25 cellular contexts compared by ENCODE assay signal in the genomic region with DNA sequence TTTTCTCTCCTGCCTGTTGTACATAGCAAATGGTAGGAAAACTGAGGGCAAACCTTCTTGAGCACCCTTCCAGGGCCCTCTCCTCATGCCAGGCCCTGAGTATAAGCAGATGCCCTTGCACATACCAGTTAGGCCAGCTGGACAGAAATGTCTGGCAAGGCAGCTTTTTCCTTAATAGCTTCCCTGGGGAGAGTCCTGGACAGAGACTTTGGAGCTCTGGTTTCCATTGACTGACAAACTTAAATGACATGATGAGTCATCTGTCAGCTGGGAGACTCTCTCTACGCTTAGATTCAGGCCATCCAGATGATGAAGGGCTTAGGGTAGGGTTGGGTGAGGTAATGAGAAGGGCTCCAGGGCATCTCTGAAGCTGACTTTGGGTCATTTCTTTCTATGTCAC.
DNase-seq lines count a peak whose midpoint lies in the region; ATAC-seq and TF ChIP-seq lines count a peak whose summit lies in the region.
"Had no signal": no experiment of that assay in that cellular context is flagged by ENCODE, and none has a peak within 500 bp of the region (broad histone marks: within the 10 kb centered on the region; RNA-seq: fewer than 3 reads in every experiment).

No MANE protein-coding gene starts in this region.

- intact Hi-C loops in Right ventricle myocardium superior (cut with DNase I) (no loop called here), Caco-2 (cut with micrococcal nuclease; ENCODE audit: unreplicated experiment) (no loop called here)

- H3K27ac Mint-ChIP-seq in Caco-2 (ENCODE audit: unreplicated experiment): no peak overlapping the region
- H3K27ac Mint-ChIP-seq: activated CD4-positive, alpha-beta memory T cell treated with anti-CD3 and anti-CD28 coated beads, Interleukin-2, amount 10 ng/mL, durations not matched to agents 7 days and 5 days; CD4-positive, CD25-positive, alpha-beta regulatory T cell; naive thymus-derived CD8-positive, alpha-beta T cell had no signal

- no peaks in the 10 kb centered on the region for H3K36me3 Mint-ChIP-seq in Caco-2 (ENCODE audit: insufficient read depth, unreplicated experiment)
- H3K36me3 Mint-ChIP-seq: CD4-positive, CD25-positive, alpha-beta regulatory T cell; naive thymus-derived CD8-positive, alpha-beta T cell had no signal

- no TSS peak for BruUV-seq in Caco-2 (replicated peaks; lab: Mats Ljungman, UMichigan)

- no peaks in the 10 kb centered on the region for H3K4me1 Mint-ChIP-seq in Caco-2 (ENCODE audit: low read depth, unreplicated experiment)
- H3K4me1 Mint-ChIP-seq: activated CD4-positive, alpha-beta memory T cell treated with anti-CD3 and anti-CD28 coated beads, Interleukin-2, amount 10 ng/mL, durations not matched to agents 7 days and 5 days; CD4-positive, CD25-positive, alpha-beta regulatory T cell; central memory CD8-positive, alpha-beta T cell; naive thymus-derived CD8-positive, alpha-beta T cell had no signal

- H4K20me1 ChIP-seq in GM23248 (ENCODE audit: insufficient read depth): no peaks in the 10 kb centered on the region

- WGBS in GM23248 (ENCODE audit: low coverage in 1 of 2, low lambda C conversion rate in 2 of 2, missing lambda C conversion rate in 2 of 2), 2 experiments: 0 to 13% methylated on average over 1 of the region's 1 CpG

- in situ Hi-C loops in GM23248 (cut with MboI): loop anchor here (10.0 to 25.0 kb wide), 2 partner anchors 292 to 1685 kb away; no protein-coding TSS in a partner anchor

- CTCF ChIA-PET in Caco-2 (lab: Charles Lee): no interaction called here

- no peak overlapping the region for H3K4me3 ChIP-seq in right atrium auricular region
- H3K4me3 ChIP-seq in epithelial cell of esophagus (ENCODE audit: low read length): no peak overlapping the region
- no peak overlapping the region for H3K4me3 ChIP-seq in Caco-2 (ENCODE audit: low read depth, low read length)
- no peak overlapping the region for H3K4me3 ChIP-seq in GM23248
- H3K4me3 ChIP-seq: esophagus muscularis mucosa, ovary had no signal

- H3K9me3 Mint-ChIP-seq in Caco-2 (ENCODE audit: unreplicated experiment): no peaks in the 10 kb centered on the region
- H3K9me3 Mint-ChIP-seq: activated CD4-positive, alpha-beta memory T cell treated with anti-CD3 and anti-CD28 coated beads, Interleukin-2, amount 10 ng/mL, durations not matched to agents 7 days and 5 days; central memory CD8-positive, alpha-beta T cell had no signal

- H3K4me2 ChIP-seq in GM23248 (ENCODE audit: unreplicated experiment): no peak overlapping the region

- TF ChIP-seq CTCF in right atrium auricular region (IDR thresholded peaks at IDR 0.05): no peak
- no peak for TF ChIP-seq CTCF in epithelial cell of esophagus (IDR thresholded peaks at IDR 0.05; ENCODE audit: insufficient read depth, low read depth, low read length, missing control alignments)
- TF ChIP-seq CTCF in Caco-2 (IDR thresholded peaks at IDR 0.05; ENCODE audit: insufficient read depth in 1 of 2, low read depth in 1 of 2, low read length in 1 of 2, severe bottlenecking in 1 of 2, unreplicated experiment in 1 of 2): no peak

- POLR2A ChIA-PET in Caco-2 (lab: Charles Lee): no interaction called here

- no peak for DNase-seq in Right ventricle myocardium superior
- no peak for DNase-seq in right atrium auricular region (ENCODE audit: low spot score)
- DNase-seq in epithelial cell of esophagus (ENCODE audit: low read depth): peak; percentile 24
- peak; percentile 46 for DNase-seq in mucosa of gallbladder (ENCODE audit: low spot score)
- no peak for DNase-seq in activated CD8-positive, alpha-beta memory T cell treated with anti-CD3 and anti-CD28 coated beads, Interleukin-2, amount 50 U/mL, for 4 hours
- no peak for DNase-seq in Caco-2
- no peak for DNase-seq in retina
- no peak for DNase-seq in GM23248
- DNase-seq: ACHN; activated CD4-positive, alpha-beta memory T cell treated with anti-CD3 and anti-CD28 coated beads, Interleukin-2, amount 10 ng/mL, durations not matched to agents 7 days and 5 days; activated naive CD4-positive, alpha-beta T cell treated with Interleukin-2 at 50 U/mL for 16 hours; activated T-cell treated with anti-CD3 and anti-CD28 coated beads, Interleukin-2, amount 50 U/mL, for 1 hour; amygdala; CD4-positive, CD25-positive, alpha-beta regulatory T cell; DMS79; naive thymus-derived CD8-positive, alpha-beta T cell; NCI-H1436 treated with DMSO at 0.1 percent for 48 hours; ovary; stimulated activated CD4-positive, alpha-beta T cell treated with anti-CD3 and anti-CD28 coated beads, Interleukin-2, amount 100 ng/mL, for 48 hours; SW 1271 had no signal

- H3K27me3 Mint-ChIP-seq in Caco-2 (ENCODE audit: insufficient read depth, unreplicated experiment): peaks cover 21% of the 10 kb centered on the region
- H3K27me3 Mint-ChIP-seq: activated CD4-positive, alpha-beta memory T cell treated with anti-CD3 and anti-CD28 coated beads, Interleukin-2, amount 10 ng/mL, durations not matched to agents 7 days and 5 days; CD4-positive, CD25-positive, alpha-beta regulatory T cell; central memory CD8-positive, alpha-beta T cell had no signal

- H3K9me2 ChIP-seq in GM23248 (ENCODE audit: insufficient read depth): no peaks in the 10 kb centered on the region

- H3K4me1 ChIP-seq in right atrium auricular region (peaks cover 0 to 10% of the 10 kb centered on the region in 2 donors), Caco-2 (no peaks in the 10 kb centered on the region), GM23248 (ENCODE audit: insufficient read depth) (no peaks in the 10 kb centered on the region)
- H3K4me1 ChIP-seq: esophagus muscularis mucosa had no signal

- no peaks in the 10 kb centered on the region for H3K27me3 ChIP-seq in right atrium auricular region
- no peaks in the 10 kb centered on the region for H3K27me3 ChIP-seq in Caco-2 (replicated peaks; ENCODE audit: control insufficient read depth, insufficient read depth, low read length)
- no peaks in the 10 kb centered on the region for H3K27me3 ChIP-seq in GM23248 (replicated peaks; ENCODE audit: insufficient read depth)
- H3K27me3 ChIP-seq: esophagus muscularis mucosa, ovary had no signal

- H3K36me3 ChIP-seq in right atrium auricular region (no peaks in the 10 kb centered on the region), Caco-2 (ENCODE audit: control insufficient read depth, insufficient read depth, low read length) (no peaks in the 10 kb centered on the region), GM23248 (ENCODE audit: low read depth) (no peaks in the 10 kb centered on the region)
- H3K36me3 ChIP-seq: esophagus muscularis mucosa, ovary had no signal

- ATAC-seq in Right ventricle myocardium superior (ENCODE audit: poor library complexity): peak; percentile 93
- ATAC-seq: HCT116; HepG2; naive thymus-derived CD8-positive, alpha-beta T cell had no signal

- H3K27ac ChIP-seq in right atrium auricular region (peak overlapping the region in 1 of 2 donors; percentile 36), GM23248 (no peak overlapping the region)
- H3K27ac ChIP-seq: esophagus muscularis mucosa, ovary, RWPE1 had no signal

- H3K79me2 ChIP-seq in GM23248 (ENCODE audit: insufficient read depth): no peaks in the 10 kb centered on the region

- H3F3A ChIP-seq in GM23248 (ENCODE audit: insufficient read depth): no peaks in the 10 kb centered on the region

- no peaks in the 10 kb centered on the region for H3K9me3 ChIP-seq in right atrium auricular region
- H3K9me3 ChIP-seq in Caco-2: no peaks in the 10 kb centered on the region
- no peaks in the 10 kb centered on the region for H3K9me3 ChIP-seq in GM23248 (ENCODE audit: low read depth)
- H3K9me3 ChIP-seq: esophagus muscularis mucosa, ovary had no signal

- H2AFZ ChIP-seq in GM23248: no peak overlapping the region

- no peak overlapping the region for H3K4me3 Mint-ChIP-seq in Caco-2 (ENCODE audit: unreplicated experiment)
- H3K4me3 Mint-ChIP-seq: activated CD4-positive, alpha-beta memory T cell treated with anti-CD3 and anti-CD28 coated beads, Interleukin-2, amount 10 ng/mL, durations not matched to agents 7 days and 5 days; CD4-positive, CD25-positive, alpha-beta regulatory T cell; central memory CD8-positive, alpha-beta T cell; naive thymus-derived CD8-positive, alpha-beta T cell had no signal

- H3K9ac ChIP-seq in GM23248: no peak overlapping the region

Comparison
In these comparisons a context has a peak if more than half of its experiments do, and no peak if none do; other contexts are left out.
1. DNase-seq: peak in epithelial cell of esophagus (single experiment) and mucosa of gallbladder (single experiment); none in Right ventricle myocardium superior (single experiment), right atrium auricular region (single experiment), activated CD8-positive, alpha-beta memory T cell treated with anti-CD3 and anti-CD28 coated beads, Interleukin-2, amount 50 U/mL, for 4 hours (single experiment), Caco-2 (0 of 2), retina (single experiment) and GM23248 (single experiment).